In genomic region chr13:99311137-99311536, GRCh38 we compare ENCODE assay signal across 10 cellular contexts. TPM values are rescaled to one million over a fixed set of nuclear protein-coding genes. Genes with fewer than 3 reads are reported as not detected.
DNase-seq lines count a peak whose midpoint lies in the region; ATAC-seq and TF ChIP-seq lines count a peak whose summit lies in the region.
"Had no signal": no experiment of that assay in that cellular context is flagged by ENCODE, and none has a peak within 500 bp of the region (broad histone marks: within the 10 kb centered on the region; RNA-seq: fewer than 3 reads in every experiment).

No MANE protein-coding gene starts in this region.

- H3K36me3 Mint-ChIP-seq in CD4-positive, CD25-positive, alpha-beta regulatory T cell: peaks cover 23% of the 10 kb centered on the region
- H3K36me3 Mint-ChIP-seq in activated naive CD4-positive, alpha-beta T cell treated with anti-CD3 and anti-CD28 coated beads, Interleukin-2, amount 10 ng/mL, durations not matched to agents 7 days and 5 days: peaks cover 44% of the 10 kb centered on the region

- H3K36me3 ChIP-seq in CD4-positive, CD25-positive, alpha-beta regulatory T cell (ENCODE audit: control insufficient read depth, insufficient read depth, low read length): peaks cover 2% of the 10 kb centered on the region
- H3K36me3 ChIP-seq in muscle layer of colon (ENCODE audit: insufficient read depth, low read length) (no peaks in the 10 kb centered on the region), body of pancreas (replicated peaks in 1 of 2; ENCODE audit: insufficient read depth in 1 of 2, low read depth in 2 of 2) (no peaks in the 10 kb centered on the region)

- no peaks in the 10 kb centered on the region for H3K27me3 ChIP-seq in CD4-positive, CD25-positive, alpha-beta regulatory T cell (ENCODE audit: control insufficient read depth, insufficient read depth, low read length)
- no peaks in the 10 kb centered on the region for H3K27me3 ChIP-seq in HL-60 (ENCODE audit: insufficient read depth, poor library complexity, severe bottlenecking)
- H3K27me3 ChIP-seq in muscle layer of colon (ENCODE audit: control insufficient read depth in 1 of 2, insufficient read depth in 2 of 2, low read length in 2 of 2): no peaks in the 10 kb centered on the region
- H3K27me3 ChIP-seq in body of pancreas: no peaks in the 10 kb centered on the region

- DNase-seq in CD4-positive, CD25-positive, alpha-beta regulatory T cell: no peak
- DNase-seq in HL-60 (ENCODE audit: low read depth in 1 of 2, low spot score in 1 of 2) (peak in 1 of 2 experiments; percentile 83), LoVo (ENCODE audit: low spot score) (no peak), body of pancreas (no peak)
- no peak for DNase-seq in activated naive CD4-positive, alpha-beta T cell treated with anti-CD3 and anti-CD28 coated beads, Interleukin-2, amount 10 ng/mL, durations not matched to agents 7 days and 5 days
- DNase-seq: NCI-H2029 treated with DMSO at 0.1 percent for 48 hours had no signal

- no peaks in the 10 kb centered on the region for H3K9me3 ChIP-seq in CD4-positive, CD25-positive, alpha-beta regulatory T cell (ENCODE audit: control insufficient read depth in 2 of 2, low read length in 2 of 2)
- H3K9me3 ChIP-seq in muscle layer of colon (ENCODE audit: low read length) (no peaks in the 10 kb centered on the region), body of pancreas (no peaks in the 10 kb centered on the region)

- peak overlapping the region; percentile 88 to 95 (median 88) for H3K27ac Mint-ChIP-seq in CD4-positive, CD25-positive, alpha-beta regulatory T cell
- H3K27ac Mint-ChIP-seq in activated naive CD4-positive, alpha-beta T cell treated with anti-CD3 and anti-CD28 coated beads, Interleukin-2, amount 10 ng/mL, durations not matched to agents 7 days and 5 days: peak overlapping the region; percentile 4

- no peak for TF ChIP-seq POLR2A in body of pancreas (IDR thresholded peaks at IDR 0.05)

- H3K27me3 Mint-ChIP-seq in CD4-positive, CD25-positive, alpha-beta regulatory T cell: no peaks in the 10 kb centered on the region
- H3K27me3 Mint-ChIP-seq in activated naive CD4-positive, alpha-beta T cell treated with anti-CD3 and anti-CD28 coated beads, Interleukin-2, amount 10 ng/mL, durations not matched to agents 7 days and 5 days: no peaks in the 10 kb centered on the region

- ATAC-seq in CD4-positive, CD25-positive, alpha-beta regulatory T cell (ENCODE audit: low read depth in 2 of 2): no peak
- no peak for ATAC-seq in GM18520 (IDR thresholded peaks at IDR 0.05; ENCODE audit: unreplicated experiment)
- no peak for ATAC-seq in body of pancreas
- no peak for ATAC-seq in GM21825 (IDR thresholded peaks at IDR 0.05; ENCODE audit: unreplicated experiment)

- peak overlapping the region; percentile 49 for H3K4me3 ChIP-seq in CD4-positive, CD25-positive, alpha-beta regulatory T cell (ENCODE audit: low read depth, low read length)
- no peak overlapping the region for H3K4me3 ChIP-seq in HL-60 (replicated peaks; ENCODE audit: insufficient read depth, low read length)
- H3K4me3 ChIP-seq in muscle layer of colon (ENCODE audit: low read depth in 1 of 2, low read length in 2 of 2): no peak overlapping the region
- no peak overlapping the region for H3K4me3 ChIP-seq in body of pancreas

- H3K9me3 Mint-ChIP-seq in CD4-positive, CD25-positive, alpha-beta regulatory T cell: peaks cover 0 to 3% (median 0%) of the 10 kb centered on the region in 7 donors
- no peaks in the 10 kb centered on the region for H3K9me3 Mint-ChIP-seq in activated naive CD4-positive, alpha-beta T cell treated with anti-CD3 and anti-CD28 coated beads, Interleukin-2, amount 10 ng/mL, durations not matched to agents 7 days and 5 days

- CTCF ChIA-PET in activated naive CD4-positive, alpha-beta T cell treated with anti-CD3 and anti-CD28 coated beads, Interleukin-2, amount 10 ng/mL, durations not matched to agents 7 days and 5 days (lab: Charles Lee): no interaction called here

- H3K9ac ChIP-seq in muscle layer of colon (ENCODE audit: low read length): no peak overlapping the region

- peaks cover 79% of the 10 kb centered on the region for H3K4me1 ChIP-seq in CD4-positive, CD25-positive, alpha-beta regulatory T cell (ENCODE audit: control insufficient read depth, insufficient read depth, low read length, poor library complexity, severe bottlenecking)
- H3K4me1 ChIP-seq in muscle layer of colon (ENCODE audit: insufficient read depth, low read length) (peaks cover 31% of the 10 kb centered on the region), body of pancreas (peaks cover 8% of the 10 kb centered on the region)

- peak overlapping the region; percentile 48 for H3K27ac ChIP-seq in CD4-positive, CD25-positive, alpha-beta regulatory T cell (ENCODE audit: insufficient read depth, low read length, poor library complexity, severe bottlenecking)
- peak overlapping the region; percentile 93 for H3K27ac ChIP-seq in HL-60 (replicated peaks)
- H3K27ac ChIP-seq in muscle layer of colon (ENCODE audit: low read depth, low read length): peak overlapping the region; percentile 19
- H3K27ac ChIP-seq in body of pancreas: no peak overlapping the region

- intact Hi-C loops in body of pancreas (cut with DNase I): no loop called here

- TF ChIP-seq CTCF in HL-60 (IDR thresholded peaks at IDR 0.05; ENCODE audit: insufficient read depth, low read length) (no peak), body of pancreas (IDR thresholded peaks at IDR 0.05) (no peak)

- H3K4me1 Mint-ChIP-seq in CD4-positive, CD25-positive, alpha-beta regulatory T cell: peaks cover 26 to 88% (median 77%) of the 10 kb centered on the region in 4 donors
- peaks cover 91% of the 10 kb centered on the region for H3K4me1 Mint-ChIP-seq in activated naive CD4-positive, alpha-beta T cell treated with anti-CD3 and anti-CD28 coated beads, Interleukin-2, amount 10 ng/mL, durations not matched to agents 7 days and 5 days

- WGBS in body of pancreas, 2 donors: 81 to 86% methylated on average over 4 of the region's 4 CpGs

- H3K4me3 Mint-ChIP-seq in CD4-positive, CD25-positive, alpha-beta regulatory T cell: peak overlapping the region in 3 of 4 donors; percentile 55 to 81 (median 56)
- H3K4me3 Mint-ChIP-seq in activated naive CD4-positive, alpha-beta T cell treated with anti-CD3 and anti-CD28 coated beads, Interleukin-2, amount 10 ng/mL, durations not matched to agents 7 days and 5 days: no peak overlapping the region

RNA-seq across cellular contexts. Expression of gene GPR183, which starts 3.9 kb away (rescaled TPM):
- 206 TPM for total RNA-seq in CD4-positive, CD25-positive, alpha-beta regulatory T cell
- polyA plus RNA-seq in CD4-positive, CD25-positive, alpha-beta regulatory T cell: 100 to 1,000 TPM; 262 to 418 (median 324) TPM
- total RNA-seq in body of pancreas: 1 to 10 TPM in 1 of 2 donors, not detected in 1; 3.6 TPM

RNA-seq across cellular contexts. Expression of gene GPR18, which starts 53.0 kb away (rescaled TPM):
- total RNA-seq in CD4-positive, CD25-positive, alpha-beta regulatory T cell: 8.6 TPM
- 10 to 100 TPM in 2 of 4 donors, 1 to 10 TPM in 2; 6.1 to 22.6 (median 10.5) TPM for polyA plus RNA-seq in CD4-positive, CD25-positive, alpha-beta regulatory T cell
- not detected for total RNA-seq in body of pancreas
- total RNA-seq: myocyte had no signal

Comparison
In these comparisons a context has a peak if more than half of its experiments do, and no peak if none do; other contexts are left out.
1. H3K27ac ChIP-seq: peak in CD4-positive, CD25-positive, alpha-beta regulatory T cell (single experiment), HL-60 (single experiment) and muscle layer of colon (single experiment); none in body of pancreas (0 of 4).
2. RNA of gene GPR183, which starts 3.9 kb away (total RNA-seq): 206 TPM in CD4-positive, CD25-positive, alpha-beta regulatory T cell (single experiment); 3.6 TPM in body of pancreas; every median in the first group is over 10 times any median in the second.